ENCODE assay signal across 1 cellular context in genomic region chr2:207123776-207124391, GRCh38.
TF ChIP-seq lines count a peak whose summit lies in the region.

No MANE protein-coding gene starts in this region.

TF ChIP-seq in GM23338, 12 proteins besides CTCF, POLR2A, EP300 and RAD21 (continued from another document):
- TF ChIP-seq ZNF462 (CRISPR knock-in tag; IDR thresholded peaks at IDR 0.05) (no peak), POLR2AphosphoS5 (IDR thresholded peaks at IDR 0.05; ENCODE audit: low read depth) (no peak), CREB1 (CRISPR knock-in tag; IDR thresholded peaks at IDR 0.05; ENCODE audit: low read depth) (no peak), ETS1 (IDR thresholded peaks at IDR 0.05) (no peak), ZNF331 (CRISPR knock-in tag; IDR thresholded peaks at IDR 0.05; ENCODE audit: low read depth) (no peak), STAT1 (IDR thresholded peaks at IDR 0.05; ENCODE audit: unreplicated experiment) (no peak), ZNF114 (CRISPR knock-in tag; IDR thresholded peaks at IDR 0.05) (no peak), JUNB (IDR thresholded peaks at IDR 0.05; ENCODE audit: unreplicated experiment) (no peak), EZH2phosphoT487 (IDR thresholded peaks at IDR 0.05; ENCODE audit: unreplicated experiment) (no peak), REST (IDR thresholded peaks at IDR 0.05; ENCODE audit: unreplicated experiment) (no peak), EZH2 (IDR thresholded peaks at IDR 0.05; ENCODE audit: low read depth, unreplicated experiment) (no peak)
